In the genomic region with DNA sequence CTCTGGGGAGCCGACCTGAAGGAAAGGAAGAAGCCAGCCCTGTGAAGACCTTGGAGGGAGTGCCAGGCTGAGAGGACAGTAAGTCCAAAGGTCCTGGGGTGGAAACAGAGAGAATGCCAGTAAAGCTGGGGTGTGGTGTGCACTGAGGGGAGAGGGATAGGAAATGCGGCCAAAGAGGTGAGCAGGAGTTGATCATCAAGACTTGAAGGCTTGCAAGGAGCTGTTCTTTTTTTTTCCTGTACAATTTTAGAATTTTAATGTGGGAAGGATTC, we compare ENCODE assay signal across 24 cellular contexts.
"Had no signal": no experiment of that assay in that cellular context is flagged by ENCODE, and none has a peak within 500 bp of the region (broad histone marks: within the 10 kb centered on the region; RNA-seq: fewer than 3 reads in every experiment).

No MANE protein-coding gene starts in this region.

- ATAC-seq: activated CD4-positive, CD25-positive, alpha-beta regulatory T cell treated with anti-CD3 and anti-CD28 coated beads, Interleukin-2, amount 50 U/mL, for 24 hours; activated CD8-positive, alpha-beta T cell treated with anti-CD3 and anti-CD28 coated beads, Interleukin-2, amount 10 ng/mL, durations not matched to agents 7 days and 5 days; Panc1 had no signal

- H3K27ac ChIP-seq: adrenal gland, cardiac muscle cell, SJSA1 had no signal

- FAIRE-seq: TTC549 had no signal

- DNase-seq: activated CD4-positive, alpha-beta T cell treated with anti-CD3 and anti-CD28 coated beads, Interleukin-2, amount 10 ng/mL, durations not matched to agents 7 days and 5 days; activated CD8-positive, alpha-beta T cell treated with anti-CD3 and anti-CD28 coated beads, Interleukin-2, amount 10 ng/mL, durations not matched to agents 7 days and 5 days; activated gamma-delta T cell; activated naive CD4-positive, alpha-beta T cell treated with Interleukin-2 at 50 U/mL for 16 hours; activated T-cell treated with anti-CD3 and anti-CD28 coated beads, Interleukin-2, amount 50 U/mL, for 24 hours; adrenal gland; Karpas-422; MG63; NCI-H1048; NCI-H1105 treated with DMSO at 0.1 percent for 48 hours; NCI-H1436; NCI-H1694; NCI-H1930; NCI-H2081 treated with DMSO at 0.1 percent for 48 hours; NCI-H345; NCI-H524 treated with DMSO at 0.1 percent for 48 hours; RPMI8226; SHP77 treated with DMSO at 0.1 percent for 48 hours; SK-N-SH had no signal

- H3K27me3 ChIP-seq: adrenal gland, MG63, SJSA1 had no signal

- H3K9me3 ChIP-seq: adrenal gland, MG63, SJSA1, SK-N-SH had no signal

- H3K9me2 ChIP-seq: SK-N-SH had no signal

- H3K4me2 ChIP-seq: SK-N-SH had no signal

- H3K4me3 ChIP-seq: adrenal gland, cardiac muscle cell, MG63, SJSA1 had no signal

- H3K36me3 ChIP-seq: adrenal gland, cardiac muscle cell, MG63, SJSA1 had no signal
